In genomic region chr20:5116875-5117274, GRCh38 we compare ENCODE assay signal across 14 cellular contexts. TPM values are rescaled to one million over a fixed set of nuclear protein-coding genes. Genes with fewer than 3 reads are reported as not detected.
DNase-seq lines count a peak whose midpoint lies in the region; TF ChIP-seq lines count a peak whose summit lies in the region.
"Had no signal": no experiment of that assay in that cellular context is flagged by ENCODE, and none has a peak within 500 bp of the region (broad histone marks: within the 10 kb centered on the region; RNA-seq: fewer than 3 reads in every experiment).

No MANE protein-coding gene starts in this region.

- no peak overlapping the region for H3K27ac ChIP-seq in BLaER1
- no peak overlapping the region for H3K27ac ChIP-seq in PC-9
- no peak overlapping the region for H3K27ac ChIP-seq in ectodermal cell (ENCODE audit: insufficient read depth, low read depth, low read length, poor library complexity, severe bottlenecking)
- H3K27ac ChIP-seq: ascending aorta, suprapubic skin had no signal

- WGBS in ectodermal cell, 2 experiments, result 95 to 100% methylated on average over 3 of the region's 3 CpGs

- peak overlapping the region; percentile 72 for H3K9ac ChIP-seq in BLaER1

- H3K4me1 ChIP-seq in BLaER1 (peaks cover 61% of the 10 kb centered on the region), PC-9 (replicated peaks; ENCODE audit: insufficient read depth) (peaks cover 40% of the 10 kb centered on the region), ectodermal cell (ENCODE audit: control insufficient read depth, insufficient read depth, low read length) (peaks cover 17% of the 10 kb centered on the region)

- H3F3A ChIP-seq in PC-9 (ENCODE audit: insufficient read depth, low read depth), result peaks cover 68% of the 10 kb centered on the region

- H3K4me2 ChIP-seq in BLaER1 (peak overlapping the region; percentile 89), PC-9 (no peak overlapping the region)

- no peak overlapping the region for H2AFZ ChIP-seq in PC-9

- POLR2A ChIA-PET in PC-9 (lab: Charles Lee; ENCODE audit: unreplicated experiment), result no interaction called here

- peak overlapping the region; percentile 86 for H3K4me3 ChIP-seq in BLaER1
- H3K4me3 ChIP-seq in GM12864 (ENCODE audit: low read depth, low read length), result peak overlapping the region; percentile 99; the same call in 1 of the 2 replicates
- H3K4me3 ChIP-seq in PC-9, result peak overlapping the region; percentile 94; the same call in 1 of the 2 replicates
- peak overlapping the region; percentile 14 for H3K4me3 ChIP-seq in ectodermal cell (ENCODE audit: insufficient read depth, low read depth, low read length)
- H3K4me3 ChIP-seq: ascending aorta, lung, suprapubic skin had no signal

- H3K36me3 ChIP-seq in BLaER1 (peaks cover 46% of the 10 kb centered on the region), PC-9 (ENCODE audit: low read depth) (peaks cover 43% of the 10 kb centered on the region), ectodermal cell (ENCODE audit: control insufficient read depth, insufficient read depth, low read length) (peaks cover 30% of the 10 kb centered on the region)

- TF ChIP-seq CTCF in GM12864 (IDR thresholded peaks at IDR 0.05; ENCODE audit: low read depth, low read length, missing control alignments) (no peak), PC-9 (conservative IDR thresholded peaks at IDR 0.05) (no peak)

- peaks cover 49% of the 10 kb centered on the region for H3K79me2 ChIP-seq in PC-9 (ENCODE audit: low read depth)

- no peaks in the 10 kb centered on the region for H3K9me3 ChIP-seq in BLaER1
- no peaks in the 10 kb centered on the region for H3K9me3 ChIP-seq in PC-9 (ENCODE audit: insufficient read depth, low read depth)
- H3K9me3 ChIP-seq in ectodermal cell (ENCODE audit: control insufficient read depth, low read length), result no peaks in the 10 kb centered on the region
- H3K9me3 ChIP-seq: ascending aorta, suprapubic skin had no signal

- no TSS peak for BruUV-seq in PC-9 (replicated peaks; lab: Mats Ljungman, UMichigan)

- CTCF ChIA-PET in PC-9 (lab: Charles Lee), result no interaction called here

- intact Hi-C loops in PC-9 (cut with micrococcal nuclease; ENCODE audit: unreplicated experiment), result no loop called here

- no peaks in the 10 kb centered on the region for H3K9me2 ChIP-seq in PC-9 (ENCODE audit: insufficient read depth)

- DNase-seq in GM12864 (ENCODE audit: low read depth) (no peak), PC-9 (no peak), NCI-H2029 treated with DMSO at 0.1 percent for 48 hours (lab: John Stamatoyannopoulos, UW) (no peak), DMS153 treated with DMSO at 0.1 percent for 48 hours (lab: John Stamatoyannopoulos, UW; ENCODE audit: unreplicated experiment) (no peak), NCI-H226 (no peak), UCSD-AML1 (lab: John Stamatoyannopoulos, UW; ENCODE audit: unreplicated experiment) (no peak)
- DNase-seq: CD8-positive, alpha-beta T cell; HCEC 1CT; NCI-H1048 had no signal

- H4K20me1 ChIP-seq in BLaER1 (peaks cover 50% of the 10 kb centered on the region), PC-9 (ENCODE audit: insufficient read depth) (peaks cover 16% of the 10 kb centered on the region)

- H3K27me3 ChIP-seq in BLaER1 (no peaks in the 10 kb centered on the region), PC-9 (ENCODE audit: insufficient read depth, low read depth) (no peaks in the 10 kb centered on the region), ectodermal cell (ENCODE audit: control insufficient read depth, insufficient read depth, low read length, poor library complexity, severe bottlenecking) (no peaks in the 10 kb centered on the region)
- H3K27me3 ChIP-seq: ascending aorta, suprapubic skin had no signal

RNA-seq across cellular contexts. Expression of gene PCNA, which starts 2.9 kb away (rescaled TPM):
- 164 and 207 TPM in 2 replicates for total RNA-seq in PC-9 (2021)
- polyA plus RNA-seq in ectodermal cell (2013, experiment 1 of 4), result 274 TPM
- 318 TPM for polyA plus RNA-seq in ectodermal cell (2013, experiment 2 of 4)
- 255 TPM for polyA plus RNA-seq in ectodermal cell (2013, experiment 3 of 4)
- polyA plus RNA-seq in ectodermal cell (2013, experiment 4 of 4), result 250 TPM

RNA-seq across cellular contexts. Expression of gene TMEM230, which starts 4.0 kb away (rescaled TPM):
- total RNA-seq in PC-9 (2021), result 73.1 and 94.3 TPM in 2 replicates
- polyA plus RNA-seq in ectodermal cell (2013, experiment 1 of 4), result 143 TPM
- polyA plus RNA-seq in ectodermal cell (2013, experiment 2 of 4), result 149 TPM
- polyA plus RNA-seq in ectodermal cell (2013, experiment 3 of 4), result 118 TPM
- polyA plus RNA-seq in ectodermal cell (2013, experiment 4 of 4), result 134 TPM

RNA-seq across cellular contexts. Expression of gene CDS2, which starts 9.9 kb away (rescaled TPM):
- 37.0 and 42.8 TPM in 2 replicates for total RNA-seq in PC-9 (2021)
- polyA plus RNA-seq in ectodermal cell (2013, experiment 1 of 4), result 44.3 TPM
- 58.5 TPM for polyA plus RNA-seq in ectodermal cell (2013, experiment 2 of 4)
- 25.5 TPM for polyA plus RNA-seq in ectodermal cell (2013, experiment 3 of 4)
- 32.6 TPM for polyA plus RNA-seq in ectodermal cell (2013, experiment 4 of 4)

Comparison
In these comparisons a context has a peak if more than half of its experiments do, and no peak if none do; other contexts are left out.
1. H3K4me3 ChIP-seq: peak in every context shown above with its lines; median percentile 99 in GM12864; 94 in PC-9; 86 in BLaER1; 14 in ectodermal cell.